12 cellular contexts compared by ENCODE assay signal in the genomic region with DNA sequence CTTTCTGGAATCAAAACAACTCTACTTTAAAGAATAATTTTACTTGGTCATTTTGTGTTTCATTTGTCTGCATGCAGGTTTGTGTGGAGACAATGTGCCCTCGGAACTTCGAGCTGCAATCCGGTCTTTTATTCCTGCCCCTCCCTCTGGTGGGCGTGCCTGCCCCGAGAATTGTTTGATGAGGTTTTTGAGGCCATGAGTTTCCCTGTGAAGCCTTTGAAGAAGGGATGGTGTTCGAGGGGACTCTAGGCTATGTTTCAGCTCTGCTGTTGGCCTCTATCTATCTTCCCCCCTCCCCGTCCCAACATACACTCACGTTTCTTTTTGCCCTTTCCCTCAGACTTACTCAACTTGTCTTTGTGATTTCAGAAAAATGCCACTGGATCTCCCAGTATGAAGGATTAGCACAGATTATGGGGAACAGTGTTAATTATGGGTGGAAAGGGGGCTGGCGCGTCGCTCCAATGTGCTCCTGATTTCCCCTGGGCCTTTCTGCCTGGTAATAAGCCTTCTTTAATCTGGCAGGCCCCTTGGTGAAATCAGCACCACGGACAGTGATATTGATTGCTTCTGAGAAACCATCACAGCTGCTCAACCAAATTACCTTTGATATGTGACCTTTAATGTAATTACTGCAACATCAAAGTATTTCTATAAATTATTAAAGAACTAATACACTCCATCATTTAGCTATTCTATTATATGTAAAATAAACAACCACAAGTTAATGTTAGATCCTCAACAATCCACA.
DNase-seq lines count a peak whose midpoint lies in the region; ATAC-seq and FAIRE-seq lines count a peak whose summit lies in the region.
"Had no signal": no experiment of that assay in that cellular context is flagged by ENCODE, and none has a peak within 500 bp of the region (broad histone marks: within the 10 kb centered on the region; RNA-seq: fewer than 3 reads in every experiment).

No MANE protein-coding gene starts in this region.

- ATAC-seq in HG03520 (IDR thresholded peaks at IDR 0.05; ENCODE audit: unreplicated experiment) = no peak
- no peak for ATAC-seq in HG03432 (IDR thresholded peaks at IDR 0.05; ENCODE audit: unreplicated experiment)
- ATAC-seq: left colon had no signal

- no peak overlapping the region; the same call in 1 of the 2 replicates for H3K9ac ChIP-seq in iPS-20b (ENCODE audit: low read depth, low read length)

- H3K4me3 ChIP-seq in iPS-20b (ENCODE audit: low read length) = peak overlapping the region; percentile 31; the same call in 1 of the 2 replicates
- H3K4me3 ChIP-seq: SJSA1 had no signal

- FAIRE-seq in HTR-8/SVneo (lab: Jason Lieb, UNC) = no peak

- H3K36me3 ChIP-seq in iPS-20b (ENCODE audit: insufficient read depth, low read depth, low read length) = no peaks in the 10 kb centered on the region
- H3K36me3 ChIP-seq: SJSA1 had no signal

- no peak overlapping the region for H3K27ac ChIP-seq in iPS-20b (ENCODE audit: low read length)
- H3K27ac ChIP-seq: SJSA1 had no signal

- H3K27me3 ChIP-seq in iPS-20b (ENCODE audit: insufficient read depth, low read length) = peaks cover 53% of the 10 kb centered on the region

- H3K4me1 ChIP-seq in iPS-20b (ENCODE audit: insufficient read depth, low read length) = peaks cover 32% of the 10 kb centered on the region
- H3K4me1 ChIP-seq: Caco-2, SJSA1 had no signal

- DNase-seq in COLO829 (ENCODE audit: low spot score) (peak; percentile 13), HTR-8/SVneo (ENCODE audit: insufficient read length, low spot score) (peak; percentile 10), amniotic epithelial cell (ENCODE audit: low read depth) (peak; percentile 8), NCI-H774 (lab: John Stamatoyannopoulos, UW) (no peak), NCI-H446 (lab: John Stamatoyannopoulos, UW) (no peak)
- DNase-seq: left colon, NCI-H1436 treated with DMSO at 0.1 percent for 48 hours had no signal

- H3K9me3 ChIP-seq in iPS-20b (ENCODE audit: insufficient read depth, low read depth, low read length) = no peaks in the 10 kb centered on the region
- H3K9me3 ChIP-seq: Caco-2, SJSA1 had no signal

Comparison
In these comparisons a context has a peak if more than half of its experiments do, and no peak if none do; other contexts are left out.
1. DNase-seq: peak in COLO829 (single experiment), HTR-8/SVneo (single experiment) and amniotic epithelial cell (single experiment); none in NCI-H774 (single experiment) and NCI-H446 (0 of 2).